11 cellular contexts compared by ENCODE assay signal in genomic region chr3:130865537-130865936, GRCh38.
"Had no signal": no experiment of that assay in that cellular context is flagged by ENCODE, and none has a peak within 500 bp of the region (broad histone marks: within the 10 kb centered on the region; RNA-seq: fewer than 3 reads in every experiment).

No MANE protein-coding gene starts in this region.

- H3K36me3 ChIP-seq: HAP-1 had no signal

- H3K9ac ChIP-seq: GM23248 had no signal

- ATAC-seq: GM23338, HCT116 had no signal

- DNase-seq: GM23248, GOT3, H7, H9, HCEC 1CT, HFFc6 had no signal

- H3K4me2 ChIP-seq: GM23338 had no signal

- H3K27ac ChIP-seq: GM23248 had no signal

- H3K9me3 ChIP-seq: HAP-1 had no signal

- H2AFZ ChIP-seq: GM23248, GM23338 had no signal

- H3K4me1 ChIP-seq: HAP-1 had no signal

- H3K4me3 ChIP-seq: GM23248, GM23338, HAP-1 had no signal

- FAIRE-seq: H1, H54 had no signal
